8 cellular contexts compared by ENCODE assay signal in genomic region chr11:76380977-76381719, GRCh38. TPM values are rescaled to one million over a fixed set of nuclear protein-coding genes. Genes with fewer than 3 reads are reported as not detected.
DNase-seq lines count a peak whose midpoint lies in the region; FAIRE-seq and TF ChIP-seq lines count a peak whose summit lies in the region.

Gene GVQW3, plus strand, starts transcription at chr11:76381323. Its CDS starts 506 bp downstream, at chr11:76381829.
Gene THAP12, minus strand, starts transcription at chr11:76381132. Its CDS starts 296 bp downstream, at chr11:76380836.

- 0% methylated on average over 30 to 69 of the region's 69 CpGs for WGBS in stomach, 5 donors

- H3K27ac ChIP-seq in RWPE1 (peak within 1 kb of the TSS; percentile 85), stomach (peak within 1 kb of the TSS; percentile 79 to 96 (median 91))

- H3K4me1 Mint-ChIP-seq in neural crest cell: peaks cover 60% of the 10 kb centered on the region

- peaks cover 11% of the 10 kb centered on the region for H3K36me3 Mint-ChIP-seq in neural crest cell (ENCODE audit: low read depth)

- H3K27me3 ChIP-seq in H7 (ENCODE audit: control insufficient read depth, insufficient read depth, low read length) (no peaks in the 10 kb centered on the region), stomach (no peaks in the 10 kb centered on the region)

- no peak for TF ChIP-seq EP300 in stomach (IDR thresholded peaks at IDR 0.05)

- intact Hi-C loops in stomach (cut with DNase I; ENCODE audit: low total_unique reads): no loop called here

- H3K27me3 Mint-ChIP-seq in neural crest cell (ENCODE audit: low read depth): no peaks in the 10 kb centered on the region

- TF ChIP-seq CTCF in RWPE1 (conservative IDR thresholded peaks at IDR 0.05; ENCODE audit: low read depth) (peak; percentile 66), fibroblast of villous mesenchyme (IDR thresholded peaks at IDR 0.05; ENCODE audit: insufficient read depth, low read depth, low read length) (no peak), neural crest cell (conservative IDR thresholded peaks at IDR 0.05) (no peak), stomach (IDR thresholded peaks at IDR 0.05) (peak in 1 of 7 experiments; percentile 20)

- H3K4me1 ChIP-seq in stomach: peaks cover 26 to 64% (median 47%) of the 10 kb centered on the region in 4 donors

- FAIRE-seq in G401.6 (lab: Jason Lieb, UNC): peak; percentile 23

- POLR2A ChIA-PET in RWPE1 (lab: Yijun Ruan, JAX; ENCODE audit: low non-redundant PET): no interaction called here

- no peaks in the 10 kb centered on the region; the same call in 1 of the 2 replicates for H3K36me3 ChIP-seq in H7 (replicated peaks; ENCODE audit: control insufficient read depth, insufficient read depth, low read length)
- H3K36me3 ChIP-seq in stomach: no peaks in the 10 kb centered on the region

- no peaks in the 10 kb centered on the region for H3K9me3 Mint-ChIP-seq in neural crest cell

- CTCF ChIA-PET in RWPE1 (lab: Yijun Ruan, JAX): interaction anchor here (0.7 kb wide), 2 partner anchors 176 to 336 kb away, joined by 3 read pairs; no protein-coding TSS in a partner anchor

- H3K4me3 ChIP-seq in H7 (ENCODE audit: insufficient read depth, low read depth, low read length): peak within 1 kb of the TSS; percentile 84
- peak within 1 kb of the TSS; percentile 79 for H3K4me3 ChIP-seq in fibroblast of villous mesenchyme (ENCODE audit: low read depth, low read length)
- H3K4me3 ChIP-seq in stomach: peak within 1 kb of the TSS; percentile 94 to 99 (median 99)

- H3K4me3 Mint-ChIP-seq in neural crest cell: peak within 1 kb of the TSS; percentile 95

- no peak for TF ChIP-seq POLR2A in stomach (IDR thresholded peaks at IDR 0.05)

- peak within 1 kb of the TSS; percentile 81 for H3K27ac Mint-ChIP-seq in neural crest cell (ENCODE audit: unreplicated experiment)

- DNase-seq in H7: peak; percentile 99
- DNase-seq in LoVo (ENCODE audit: low spot score): peak; percentile 97
- peak; percentile 99 for DNase-seq in RWPE1 (ENCODE audit: low spot score)
- DNase-seq in activated effector memory CD4-positive, alpha-beta T cell treated with Interleukin-2 at 50 U/mL for 16 hours: peak; percentile 98
- peak; percentile 98 for DNase-seq in fibroblast of villous mesenchyme (ENCODE audit: low read depth)
- DNase-seq in neural crest cell (ENCODE audit: low read depth, low spot score): peak; percentile 96
- peak; percentile 98 for DNase-seq in stomach

- no peaks in the 10 kb centered on the region for H3K9me3 ChIP-seq in stomach

RNA-seq across cellular contexts. Expression of gene GVQW3, which starts in this region (rescaled TPM):
- total RNA-seq in H7 (2014; rRNA removed; shearing (Covaris generic)): 4.0 and 5.7 TPM in 2 replicates
- 1.7 and 4.2 TPM in 2 replicates for total RNA-seq in fibroblast of villous mesenchyme
- 13.8 and 13.9 TPM in 2 replicates for total RNA-seq in neural crest cell
- 10 to 100 TPM in 2 of 5 donors, 1 to 10 TPM in 2, not detected in 1; 2.0 to 24.1 (median 8.7) TPM for total RNA-seq in stomach
- polyA plus RNA-seq in stomach: under 1 TPM; 0.15 to 0.95 (median 0.50) TPM

RNA-seq across cellular contexts. Expression of gene THAP12, which starts in this region (rescaled TPM):
- total RNA-seq in H7 (2014; rRNA removed; shearing (Covaris generic)): 27.0 and 37.0 TPM in 2 replicates
- total RNA-seq in fibroblast of villous mesenchyme (44.5 and 47.1 TPM in 2 replicates), neural crest cell (55.2 and 62.0 TPM in 2 replicates), stomach (10 to 100 TPM; 10.7 to 74.0 (median 20.6) TPM)
- 10 to 100 TPM; 11.8 to 41.5 (median 29.8) TPM for polyA plus RNA-seq in stomach

Comparison
In these comparisons a context has a peak if more than half of its experiments do, and no peak if none do; other contexts are left out.
1. Peak in every context shown above with its lines: DNase-seq, H3K4me3 ChIP-seq and H3K27ac ChIP-seq.